Comparison of ENCODE assay signal across 8 cellular contexts in genomic region chr9:34522091-34522887, GRCh38.
A peak's percentile ranks its signal among the peaks of the same experiment; 100 is the strongest.
DNase-seq lines count a peak whose midpoint lies in the region; ATAC-seq lines count a peak whose summit lies in the region.

No MANE protein-coding gene starts in this region.

- DNase-seq in C1 segment of cervical spinal cord (lab: John Stamatoyannopoulos, UW) (peak in 11 of 14 donors; percentile 29 to 70 (median 48)), caudate nucleus (lab: John Stamatoyannopoulos, UW) (peak in 29 of 61 donors; percentile 14 to 62 (median 41)), AG20443 (ENCODE audit: low spot score) (no peak), GOT3 (lab: John Stamatoyannopoulos, UW) (no peak), 8988T (no peak)

- ATAC-seq in HG02642 (IDR thresholded peaks at IDR 0.05; ENCODE audit: poor library complexity, unreplicated experiment): no peak

- peaks cover 47% of the 10 kb centered on the region for H3K27me3 ChIP-seq in HUES6 (ENCODE audit: control insufficient read depth, insufficient read depth, low read length)
- peaks cover 21% of the 10 kb centered on the region for H3K27me3 ChIP-seq in mucosa of stomach (ENCODE audit: control insufficient read depth, insufficient read depth, low read length)

- H3K9me3 ChIP-seq in HUES6 (ENCODE audit: control insufficient read depth, insufficient read depth, low read depth, low read length): no peaks in the 10 kb centered on the region
- no peaks in the 10 kb centered on the region for H3K9me3 ChIP-seq in mucosa of stomach (ENCODE audit: control insufficient read depth, low read length)

- H3K36me3 ChIP-seq in HUES6 (ENCODE audit: control insufficient read depth, insufficient read depth, low read length) (no peaks in the 10 kb centered on the region), mucosa of stomach (ENCODE audit: control insufficient read depth, insufficient read depth, low read length) (no peaks in the 10 kb centered on the region)

- H3K9ac ChIP-seq in HUES6 (ENCODE audit: low read length) (peak overlapping the region; percentile 46), mucosa of stomach (ENCODE audit: low read length) (peak overlapping the region; percentile 50)

- H3K4me1 ChIP-seq in HUES6 (ENCODE audit: control insufficient read depth, insufficient read depth, low read length): peaks cover 21% of the 10 kb centered on the region
- peaks cover 11% of the 10 kb centered on the region for H3K4me1 ChIP-seq in mucosa of stomach (ENCODE audit: control insufficient read depth, insufficient read depth, low read length)

- H3K4me3 ChIP-seq in HUES6 (ENCODE audit: low read depth, low read length) (peak overlapping the region; percentile 73), mucosa of stomach (ENCODE audit: low read length) (no peak overlapping the region)

- H3K27ac ChIP-seq in HUES6 (ENCODE audit: low read depth, low read length): no peak overlapping the region
- H3K27ac ChIP-seq in caudate nucleus (ENCODE audit: low read depth, low read length): peak overlapping the region; percentile 93

Comparison
In these comparisons a context has a peak if more than half of its experiments do, and no peak if none do; other contexts are left out.
1. DNase-seq: peak in C1 segment of cervical spinal cord (11 of 14); none in AG20443 (single experiment), GOT3 (single experiment) and 8988T (single experiment).